1 cellular context compared by ENCODE assay signal in the genomic region with DNA sequence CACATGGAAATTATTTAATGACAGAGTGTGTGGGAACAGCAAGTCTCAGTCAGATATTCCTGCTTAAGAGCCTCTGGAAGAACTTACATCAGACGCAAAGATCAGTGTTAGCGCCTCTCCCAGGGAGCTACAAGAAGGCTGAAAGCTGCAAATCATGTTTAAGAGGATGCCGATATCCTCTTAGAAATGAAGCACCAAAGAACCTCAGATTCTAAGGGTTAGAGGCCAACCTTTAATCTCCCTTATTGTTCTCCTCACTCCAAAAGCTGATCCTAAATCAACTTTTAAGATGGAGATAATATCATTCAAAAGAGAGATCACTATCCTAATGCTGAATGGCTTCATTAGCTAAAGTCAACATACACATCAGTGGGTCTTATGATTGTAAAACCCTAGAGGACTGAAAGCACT.
A peak's percentile ranks its signal among the peaks of the same experiment; 100 is the strongest.
TF ChIP-seq lines count a peak whose summit lies in the region.

No MANE protein-coding gene starts in this region.

TF ChIP-seq in HEK293, 187 proteins besides CTCF, POLR2A, EP300 and RAD21 (continued from another document):
- TF ChIP-seq, protein P1, sequence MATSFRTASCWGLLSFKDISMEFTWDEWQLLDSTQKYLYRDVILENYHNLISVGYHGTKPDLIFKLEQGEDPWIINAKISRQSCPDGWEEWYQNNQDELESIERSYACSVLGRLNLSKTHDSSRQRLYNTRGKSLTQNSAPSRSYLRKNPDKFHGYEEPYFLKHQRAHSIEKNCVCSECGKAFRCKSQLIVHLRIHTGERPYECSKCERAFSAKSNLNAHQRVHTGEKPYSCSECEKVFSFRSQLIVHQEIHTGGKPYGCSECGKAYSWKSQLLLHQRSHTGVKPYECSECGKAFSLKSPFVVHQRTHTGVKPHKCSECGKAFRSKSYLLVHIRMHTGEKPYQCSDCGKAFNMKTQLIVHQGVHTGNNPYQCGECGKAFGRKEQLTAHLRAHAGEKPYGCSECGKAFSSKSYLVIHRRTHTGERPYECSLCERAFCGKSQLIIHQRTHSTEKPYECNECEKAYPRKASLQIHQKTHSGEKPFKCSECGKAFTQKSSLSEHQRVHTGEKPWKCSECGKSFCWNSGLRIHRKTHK (tag by site-specific recombination; IDR thresholded peaks at IDR 0.05), result no peak
- TF ChIP-seq, protein P2, sequence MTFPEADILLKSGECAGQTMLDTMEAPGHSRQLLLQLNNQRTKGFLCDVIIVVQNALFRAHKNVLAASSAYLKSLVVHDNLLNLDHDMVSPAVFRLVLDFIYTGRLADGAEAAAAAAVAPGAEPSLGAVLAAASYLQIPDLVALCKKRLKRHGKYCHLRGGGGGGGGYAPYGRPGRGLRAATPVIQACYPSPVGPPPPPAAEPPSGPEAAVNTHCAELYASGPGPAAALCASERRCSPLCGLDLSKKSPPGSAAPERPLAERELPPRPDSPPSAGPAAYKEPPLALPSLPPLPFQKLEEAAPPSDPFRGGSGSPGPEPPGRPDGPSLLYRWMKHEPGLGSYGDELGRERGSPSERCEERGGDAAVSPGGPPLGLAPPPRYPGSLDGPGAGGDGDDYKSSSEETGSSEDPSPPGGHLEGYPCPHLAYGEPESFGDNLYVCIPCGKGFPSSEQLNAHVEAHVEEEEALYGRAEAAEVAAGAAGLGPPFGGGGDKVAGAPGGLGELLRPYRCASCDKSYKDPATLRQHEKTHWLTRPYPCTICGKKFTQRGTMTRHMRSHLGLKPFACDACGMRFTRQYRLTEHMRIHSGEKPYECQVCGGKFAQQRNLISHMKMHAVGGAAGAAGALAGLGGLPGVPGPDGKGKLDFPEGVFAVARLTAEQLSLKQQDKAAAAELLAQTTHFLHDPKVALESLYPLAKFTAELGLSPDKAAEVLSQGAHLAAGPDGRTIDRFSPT (tag by site-specific recombination; IDR thresholded peaks at IDR 0.05), result peak; percentile 69
- peak; percentile 65; the same call in 1 of the 2 replicates for TF ChIP-seq MZF1 (tag by site-specific recombination; IDR thresholded peaks at IDR 0.05; ENCODE audit: borderline replicate concordance)
- TF ChIP-seq SCRT2 (tag by site-specific recombination; IDR thresholded peaks at IDR 0.05), result no peak
- peak; percentile 65; the same call in 1 of the 2 replicates for TF ChIP-seq ZBTB8A (tag by site-specific recombination; IDR thresholded peaks at IDR 0.05)
- TF ChIP-seq ZNF610 (tag by site-specific recombination; IDR thresholded peaks at IDR 0.05; ENCODE audit: borderline replicate concordance), result peak; percentile 60; the same call in 1 of the 2 replicates
- TF ChIP-seq GLI4 (tag by site-specific recombination; IDR thresholded peaks at IDR 0.05), result no peak
- no peak for TF ChIP-seq ZNF350 (tag by site-specific recombination; IDR thresholded peaks at IDR 0.05)
- no peak for TF ChIP-seq HOXA7 (CRISPR knock-in tag; IDR thresholded peaks at IDR 0.05; ENCODE audit: borderline replicate concordance)
- no peak for TF ChIP-seq ZNF292 (tag by site-specific recombination; IDR thresholded peaks at IDR 0.05; ENCODE audit: borderline replicate concordance, low read depth)
- no peak for TF ChIP-seq ZNF830 (tag by site-specific recombination; IDR thresholded peaks at IDR 0.05; ENCODE audit: low read depth)
- TF ChIP-seq ZNF600 (tag by site-specific recombination; IDR thresholded peaks at IDR 0.05), result peak; percentile 58; the same call in 1 of the 2 replicates
- TF ChIP-seq ZNF792 (tag by site-specific recombination; IDR thresholded peaks at IDR 0.05), result no peak
- no peak for TF ChIP-seq ZNF624 (tag by site-specific recombination; IDR thresholded peaks at IDR 0.05)
- no peak for TF ChIP-seq ZNF677 (tag by site-specific recombination; IDR thresholded peaks at IDR 0.05)
- no peak for TF ChIP-seq ZNF140 (tag by site-specific recombination; IDR thresholded peaks at IDR 0.05)
- TF ChIP-seq, protein P3, sequence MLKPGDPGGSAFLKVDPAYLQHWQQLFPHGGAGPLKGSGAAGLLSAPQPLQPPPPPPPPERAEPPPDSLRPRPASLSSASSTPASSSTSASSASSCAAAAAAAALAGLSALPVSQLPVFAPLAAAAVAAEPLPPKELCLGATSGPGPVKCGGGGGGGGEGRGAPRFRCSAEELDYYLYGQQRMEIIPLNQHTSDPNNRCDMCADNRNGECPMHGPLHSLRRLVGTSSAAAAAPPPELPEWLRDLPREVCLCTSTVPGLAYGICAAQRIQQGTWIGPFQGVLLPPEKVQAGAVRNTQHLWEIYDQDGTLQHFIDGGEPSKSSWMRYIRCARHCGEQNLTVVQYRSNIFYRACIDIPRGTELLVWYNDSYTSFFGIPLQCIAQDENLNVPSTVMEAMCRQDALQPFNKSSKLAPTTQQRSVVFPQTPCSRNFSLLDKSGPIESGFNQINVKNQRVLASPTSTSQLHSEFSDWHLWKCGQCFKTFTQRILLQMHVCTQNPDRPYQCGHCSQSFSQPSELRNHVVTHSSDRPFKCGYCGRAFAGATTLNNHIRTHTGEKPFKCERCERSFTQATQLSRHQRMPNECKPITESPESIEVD (tag by site-specific recombination; IDR thresholded peaks at IDR 0.05), result peak; percentile 92
- TF ChIP-seq, protein P4, sequence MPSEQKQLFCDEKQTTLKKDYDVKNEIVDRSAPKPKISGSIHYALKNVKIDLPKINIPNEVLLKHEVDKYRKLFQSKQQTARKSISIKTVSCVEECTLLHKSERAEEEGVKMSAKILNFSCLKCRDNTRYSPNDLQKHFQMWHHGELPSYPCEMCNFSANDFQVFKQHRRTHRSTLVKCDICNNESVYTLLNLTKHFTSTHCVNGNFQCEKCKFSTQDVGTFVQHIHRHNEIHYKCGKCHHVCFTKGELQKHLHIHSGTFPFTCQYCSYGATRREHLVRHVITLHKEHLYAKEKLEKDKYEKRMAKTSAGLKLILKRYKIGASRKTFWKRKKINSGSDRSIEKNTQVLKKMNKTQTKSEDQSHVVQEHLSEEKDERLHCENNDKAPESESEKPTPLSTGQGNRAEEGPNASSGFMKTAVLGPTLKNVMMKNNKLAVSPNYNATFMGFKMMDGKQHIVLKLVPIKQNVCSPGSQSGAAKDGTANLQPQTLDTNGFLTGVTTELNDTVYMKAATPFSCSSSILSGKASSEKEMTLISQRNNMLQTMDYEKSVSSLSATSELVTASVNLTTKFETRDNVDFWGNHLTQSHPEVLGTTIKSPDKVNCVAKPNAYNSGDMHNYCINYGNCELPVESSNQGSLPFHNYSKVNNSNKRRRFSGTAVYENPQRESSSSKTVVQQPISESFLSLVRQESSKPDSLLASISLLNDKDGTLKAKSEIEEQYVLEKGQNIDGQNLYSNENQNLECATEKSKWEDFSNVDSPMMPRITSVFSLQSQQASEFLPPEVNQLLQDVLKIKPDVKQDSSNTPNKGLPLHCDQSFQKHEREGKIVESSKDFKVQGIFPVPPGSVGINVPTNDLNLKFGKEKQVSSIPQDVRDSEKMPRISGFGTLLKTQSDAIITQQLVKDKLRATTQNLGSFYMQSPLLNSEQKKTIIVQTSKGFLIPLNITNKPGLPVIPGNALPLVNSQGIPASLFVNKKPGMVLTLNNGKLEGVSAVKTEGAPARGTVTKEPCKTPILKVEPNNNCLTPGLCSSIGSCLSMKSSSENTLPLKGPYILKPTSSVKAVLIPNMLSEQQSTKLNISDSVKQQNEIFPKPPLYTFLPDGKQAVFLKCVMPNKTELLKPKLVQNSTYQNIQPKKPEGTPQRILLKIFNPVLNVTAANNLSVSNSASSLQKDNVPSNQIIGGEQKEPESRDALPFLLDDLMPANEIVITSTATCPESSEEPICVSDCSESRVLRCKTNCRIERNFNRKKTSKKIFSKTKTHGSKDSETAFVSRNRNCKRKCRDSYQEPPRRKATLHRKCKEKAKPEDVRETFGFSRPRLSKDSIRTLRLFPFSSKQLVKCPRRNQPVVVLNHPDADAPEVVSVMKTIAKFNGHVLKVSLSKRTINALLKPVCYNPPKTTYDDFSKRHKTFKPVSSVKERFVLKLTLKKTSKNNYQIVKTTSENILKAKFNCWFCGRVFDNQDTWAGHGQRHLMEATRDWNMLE (tag by site-specific recombination; conservative IDR thresholded peaks at IDR 0.05; ENCODE audit: low read depth), result no peak
- TF ChIP-seq ZXDB (tag by site-specific recombination; IDR thresholded peaks at IDR 0.05), result peak; percentile 86
- TF ChIP-seq, protein P5, sequence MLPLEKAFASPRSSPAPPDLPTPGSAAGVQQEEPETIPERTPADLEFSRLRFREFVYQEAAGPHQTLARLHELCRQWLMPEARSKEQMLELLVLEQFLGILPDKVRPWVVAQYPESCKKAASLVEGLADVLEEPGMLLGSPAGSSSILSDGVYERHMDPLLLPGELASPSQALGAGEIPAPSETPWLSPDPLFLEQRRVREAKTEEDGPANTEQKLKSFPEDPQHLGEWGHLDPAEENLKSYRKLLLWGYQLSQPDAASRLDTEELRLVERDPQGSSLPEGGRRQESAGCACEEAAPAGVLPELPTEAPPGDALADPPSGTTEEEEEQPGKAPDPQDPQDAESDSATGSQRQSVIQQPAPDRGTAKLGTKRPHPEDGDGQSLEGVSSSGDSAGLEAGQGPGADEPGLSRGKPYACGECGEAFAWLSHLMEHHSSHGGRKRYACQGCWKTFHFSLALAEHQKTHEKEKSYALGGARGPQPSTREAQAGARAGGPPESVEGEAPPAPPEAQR (tag by site-specific recombination; IDR thresholded peaks at IDR 0.05), result no peak
- no peak; the same call in 1 of the 2 replicates for TF ChIP-seq ZNF324 (tag by site-specific recombination; IDR thresholded peaks at IDR 0.05)
- TF ChIP-seq ZBTB21 (tag by site-specific recombination; IDR thresholded peaks at IDR 0.05), result no peak
- TF ChIP-seq ZNF404 (tag by site-specific recombination; IDR thresholded peaks at IDR 0.05), result no peak
- no peak for TF ChIP-seq ZNF211 (tag by site-specific recombination; IDR thresholded peaks at IDR 0.05; ENCODE audit: low read depth)
- TF ChIP-seq, protein P6, sequence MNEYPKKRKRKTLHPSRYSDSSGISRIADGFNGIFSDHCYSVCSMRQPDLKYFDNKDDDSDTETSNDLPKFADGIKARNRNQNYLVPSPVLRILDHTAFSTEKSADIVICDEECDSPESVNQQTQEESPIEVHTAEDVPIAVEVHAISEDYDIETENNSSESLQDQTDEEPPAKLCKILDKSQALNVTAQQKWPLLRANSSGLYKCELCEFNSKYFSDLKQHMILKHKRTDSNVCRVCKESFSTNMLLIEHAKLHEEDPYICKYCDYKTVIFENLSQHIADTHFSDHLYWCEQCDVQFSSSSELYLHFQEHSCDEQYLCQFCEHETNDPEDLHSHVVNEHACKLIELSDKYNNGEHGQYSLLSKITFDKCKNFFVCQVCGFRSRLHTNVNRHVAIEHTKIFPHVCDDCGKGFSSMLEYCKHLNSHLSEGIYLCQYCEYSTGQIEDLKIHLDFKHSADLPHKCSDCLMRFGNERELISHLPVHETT (tag by site-specific recombination; IDR thresholded peaks at IDR 0.05), result no peak
- TF ChIP-seq, protein P7, sequence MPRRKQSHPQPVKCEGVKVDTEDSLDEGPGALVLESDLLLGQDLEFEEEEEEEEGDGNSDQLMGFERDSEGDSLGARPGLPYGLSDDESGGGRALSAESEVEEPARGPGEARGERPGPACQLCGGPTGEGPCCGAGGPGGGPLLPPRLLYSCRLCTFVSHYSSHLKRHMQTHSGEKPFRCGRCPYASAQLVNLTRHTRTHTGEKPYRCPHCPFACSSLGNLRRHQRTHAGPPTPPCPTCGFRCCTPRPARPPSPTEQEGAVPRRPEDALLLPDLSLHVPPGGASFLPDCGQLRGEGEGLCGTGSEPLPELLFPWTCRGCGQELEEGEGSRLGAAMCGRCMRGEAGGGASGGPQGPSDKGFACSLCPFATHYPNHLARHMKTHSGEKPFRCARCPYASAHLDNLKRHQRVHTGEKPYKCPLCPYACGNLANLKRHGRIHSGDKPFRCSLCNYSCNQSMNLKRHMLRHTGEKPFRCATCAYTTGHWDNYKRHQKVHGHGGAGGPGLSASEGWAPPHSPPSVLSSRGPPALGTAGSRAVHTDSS (tag by site-specific recombination; IDR thresholded peaks at IDR 0.05), result no peak; the same call in 1 of the 2 replicates
- no peak for TF ChIP-seq ZNF10 (tag by site-specific recombination; IDR thresholded peaks at IDR 0.05)
- peak; percentile 98 for TF ChIP-seq ZNF843 (tag by site-specific recombination; IDR thresholded peaks at IDR 0.05)
- peak; percentile 95 for TF ChIP-seq GLI2 (tag by site-specific recombination; IDR thresholded peaks at IDR 0.05; ENCODE audit: borderline replicate concordance, low read depth)
- no peak for TF ChIP-seq SP2 (tag by site-specific recombination; IDR thresholded peaks at IDR 0.05)
- TF ChIP-seq ZFP41 (tag by site-specific recombination; IDR thresholded peaks at IDR 0.05; ENCODE audit: borderline replicate concordance), result no peak
- TF ChIP-seq KLF7 (tag by site-specific recombination; IDR thresholded peaks at IDR 0.05; ENCODE audit: borderline replicate concordance), result no peak
- TF ChIP-seq ZNF777 (tag by site-specific recombination; IDR thresholded peaks at IDR 0.05; ENCODE audit: borderline replicate concordance), result no peak
- no peak for TF ChIP-seq PRDM1 (tag by site-specific recombination; IDR thresholded peaks at IDR 0.05)
- no peak for TF ChIP-seq SETDB1 (IDR thresholded peaks at IDR 0.05; ENCODE audit: insufficient read length, low read length)
- TF ChIP-seq, protein P8, sequence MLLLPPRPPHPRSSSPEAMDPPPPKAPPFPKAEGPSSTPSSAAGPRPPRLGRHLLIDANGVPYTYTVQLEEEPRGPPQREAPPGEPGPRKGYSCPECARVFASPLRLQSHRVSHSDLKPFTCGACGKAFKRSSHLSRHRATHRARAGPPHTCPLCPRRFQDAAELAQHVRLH (tag by site-specific recombination; IDR thresholded peaks at IDR 0.05), result peak; percentile 91
- 0 out of 2 replicates have a peak, but pooled peaks have one; percentile 48 for TF ChIP-seq SCRT1 (tag by site-specific recombination; IDR thresholded peaks at IDR 0.05; ENCODE audit: borderline replicate concordance)
